24 cellular contexts compared by ENCODE assay signal in genomic region chr5:132096904-132097303, GRCh38. TPM values are rescaled to one million over a fixed set of nuclear protein-coding genes. Genes with fewer than 3 reads are reported as not detected.
DNase-seq lines count a peak whose midpoint lies in the region; ATAC-seq and TF ChIP-seq lines count a peak whose summit lies in the region.
"Had no signal": no experiment of that assay in that cellular context is flagged by ENCODE, and none has a peak within 500 bp of the region (broad histone marks: within the 10 kb centered on the region; RNA-seq: fewer than 3 reads in every experiment).

No MANE protein-coding gene starts in this region.

- no peak overlapping the region for H2BK12ac ChIP-seq in trophoblast cell (ENCODE audit: low read length)

- H3K23ac ChIP-seq in IMR-90 (ENCODE audit: low read depth, low read length) (peak overlapping the region; percentile 36; the same call in 1 of the 2 replicates), trophoblast cell (ENCODE audit: low read length) (no peak overlapping the region)

- H3K4me1 ChIP-seq in IMR-90 (ENCODE audit: control insufficient read depth, insufficient read depth, low read length) (peaks cover 23% of the 10 kb centered on the region), osteoblast (ENCODE audit: insufficient read depth, low read length) (peaks cover 42% of the 10 kb centered on the region), trophoblast cell (ENCODE audit: control insufficient read depth in 1 of 2, insufficient read depth in 2 of 2, low read length in 2 of 2) (no peaks in the 10 kb centered on the region)
- H3K4me1 ChIP-seq: BE2C had no signal

- H2BK5ac ChIP-seq in IMR-90 (ENCODE audit: low read depth, low read length, poor library complexity, severe bottlenecking) = no peak overlapping the region
- H2BK5ac ChIP-seq in trophoblast cell (ENCODE audit: low read depth, low read length, poor library complexity) = no peak overlapping the region

- 67% methylated on average over 1 of the region's 3 CpGs; no CpG with 5 or more reads in 1 of the 2 experiments for WGBS in IMR-90 (ENCODE audit: extremely low coverage in 2 of 2, insufficient read length in 1 of 2), 2 experiments
- no CpG with 5 or more reads among the region's 3 CpGs for WGBS in trophoblast cell (ENCODE audit: extremely low coverage, insufficient coverage, insufficient read length)

- H2AK9ac ChIP-seq in IMR-90 (replicated peaks; ENCODE audit: low read depth, low read length, poor library complexity) = no peak overlapping the region

- H3K27ac ChIP-seq in IMR-90 (ENCODE audit: insufficient read depth, low read length) (no peak overlapping the region), osteoblast (ENCODE audit: low read depth, low read length) (no peak overlapping the region), trophoblast cell (ENCODE audit: low read depth, low read length) (no peak overlapping the region)

- H4K20me1 ChIP-seq in IMR-90 (ENCODE audit: insufficient read depth, low read length) (no peaks in the 10 kb centered on the region), osteoblast (ENCODE audit: insufficient read depth, low read length) (no peaks in the 10 kb centered on the region)

- CTCF ChIA-PET in activated CD4-positive, alpha-beta T cell treated with anti-CD3 and anti-CD28 coated beads for 36 hours (lab: Charles Lee) = interaction anchor here (0.5 to 1.6 kb wide), 4 partner anchors 10 to 34 kb away, joined by 3 to 5 read pairs (median 4); no protein-coding TSS in a partner anchor
- CTCF ChIA-PET in IMR-90 (lab: Yijun Ruan, JAX) = no interaction called here

- H3K9ac ChIP-seq in IMR-90 (ENCODE audit: low read depth, low read length) (no peak overlapping the region), trophoblast cell (ENCODE audit: low read length) (no peak overlapping the region)

- H4K8ac ChIP-seq in IMR-90 (ENCODE audit: low read depth in 2 of 2, low read length in 2 of 2) = peak overlapping the region in 1 of 2 experiments; percentile 1; a peak in 1 of 4 replicates
- no peak overlapping the region for H4K8ac ChIP-seq in trophoblast cell (ENCODE audit: low read depth, low read length)

- dilution Hi-C loops in IMR-90 (cut with HindIII; ENCODE audit: low sequenced_read_pairs, unreplicated experiment) = no loop called here

- POLR2A ChIA-PET in activated CD4-positive, alpha-beta T cell treated with anti-CD3 and anti-CD28 coated beads for 36 hours (lab: Charles Lee) = interaction anchor here (0.7 kb wide), 2 partner anchors 87 to 1056 kb away, joined by 3 read pairs; no protein-coding TSS in a partner anchor
- POLR2A ChIA-PET in IMR-90 (lab: Charles Lee; ENCODE audit: unreplicated experiment) = no interaction called here

- H3K4me2 ChIP-seq in IMR-90 (ENCODE audit: low read depth, low read length) (no peak overlapping the region), osteoblast (ENCODE audit: insufficient read depth, low read length) (no peak overlapping the region), trophoblast cell (ENCODE audit: low read length) (no peak overlapping the region)

- H3K79me1 ChIP-seq in IMR-90 (ENCODE audit: low read depth in 1 of 2, low read length in 2 of 2) (no peaks in the 10 kb centered on the region), trophoblast cell (ENCODE audit: low read length) (no peaks in the 10 kb centered on the region)

- H3K27ac Mint-ChIP-seq in activated CD4-positive, alpha-beta T cell treated with anti-CD3 and anti-CD28 coated beads for 36 hours = peak overlapping the region; percentile 86
- peak overlapping the region; percentile 85 for H3K27ac Mint-ChIP-seq in activated naive CD8-positive, alpha-beta T cell treated with anti-CD3 and anti-CD28 coated beads, Interleukin-2, amount 50 U/mL, for 24 hours
- H3K27ac Mint-ChIP-seq: CD4-positive, alpha-beta T cell; HFFc6 had no signal

- in situ Hi-C loops in IMR-90 (cut with MboI; ENCODE audit: low sequenced_read_pairs) = loop anchor here (25.0 kb wide), 1 partner anchor 390 kb away; the partner anchor contains the start of gene IRF1

- no peak for DNase-seq in activated CD4-positive, alpha-beta T cell treated with anti-CD3 and anti-CD28 coated beads for 36 hours
- no peak for DNase-seq in activated CD4-positive, alpha-beta T cell treated with anti-CD3 and anti-CD28 coated beads for 48 hours
- DNase-seq in IMR-90 (no peak), osteoblast (ENCODE audit: insufficient read length, low spot score, missing footprints) (peak; percentile 26), trophoblast cell (no peak), medulla oblongata (ENCODE audit: extremely low spot score) (no peak)
- DNase-seq in activated naive CD8-positive, alpha-beta T cell treated with anti-CD3 and anti-CD28 coated beads, Interleukin-2, amount 50 U/mL, for 24 hours = no peak
- DNase-seq: BE2C; Calu3; CD4-positive, alpha-beta T cell; GF-D8; H7; HFFc6; NCI-H1417; NCI-H187; NCI-H2107; NCI-H2227 treated with DMSO at 0.1 percent for 48 hours; NCI-H524; NCI-H82; PC-3; RPMI8226 had no signal

- H3K36me3 ChIP-seq in IMR-90 (ENCODE audit: control insufficient read depth, insufficient read depth, low read length) (no peaks in the 10 kb centered on the region), osteoblast (ENCODE audit: insufficient read depth, low read length) (no peaks in the 10 kb centered on the region), trophoblast cell (ENCODE audit: control insufficient read depth in 1 of 2, insufficient read depth in 2 of 2, low read length in 2 of 2) (no peaks in the 10 kb centered on the region)
- H3K36me3 ChIP-seq: BE2C had no signal

- peak overlapping the region; percentile 75; the same call in 1 of the 2 replicates for H2BK120ac ChIP-seq in IMR-90 (ENCODE audit: low read depth, low read length)
- H2BK120ac ChIP-seq in trophoblast cell (ENCODE audit: insufficient read depth, low read length, poor library complexity) = no peak overlapping the region

- no peaks in the 10 kb centered on the region for H3K27me3 Mint-ChIP-seq in activated CD4-positive, alpha-beta T cell treated with anti-CD3 and anti-CD28 coated beads for 36 hours
- peaks cover 4% of the 10 kb centered on the region for H3K27me3 Mint-ChIP-seq in activated naive CD8-positive, alpha-beta T cell treated with anti-CD3 and anti-CD28 coated beads, Interleukin-2, amount 50 U/mL, for 24 hours
- H3K27me3 Mint-ChIP-seq: CD4-positive, alpha-beta T cell had no signal

- peak overlapping the region; percentile 31 for H3K14ac ChIP-seq in IMR-90 (replicated peaks; ENCODE audit: low read depth, low read length)
- no peak overlapping the region for H3K14ac ChIP-seq in trophoblast cell (ENCODE audit: low read length)

- H3K4me1 Mint-ChIP-seq in activated CD4-positive, alpha-beta T cell treated with anti-CD3 and anti-CD28 coated beads for 36 hours = peaks cover 72% of the 10 kb centered on the region
- H3K4me1 Mint-ChIP-seq in activated naive CD8-positive, alpha-beta T cell treated with anti-CD3 and anti-CD28 coated beads, Interleukin-2, amount 50 U/mL, for 24 hours = peaks cover 83% of the 10 kb centered on the region

- BruUV-seq in IMR-90 (replicated peaks; lab: Mats Ljungman, UMichigan) = no TSS peak

- H4K5ac ChIP-seq in IMR-90 (ENCODE audit: low read depth, low read length) = no peak overlapping the region

- H2AFZ ChIP-seq in IMR-90 (replicated peaks; ENCODE audit: low read length, poor library complexity) (peak overlapping the region; percentile 36), osteoblast (ENCODE audit: low read length) (no peak overlapping the region), trophoblast cell (ENCODE audit: insufficient read depth, low read length, poor library complexity) (no peak overlapping the region)

- H3K9me1 ChIP-seq in IMR-90 (ENCODE audit: insufficient read depth, low read length) = peaks cover 27% of the 10 kb centered on the region

- H3K56ac ChIP-seq in IMR-90 (ENCODE audit: extremely low read depth, insufficient read depth, low read length) = no peak overlapping the region

- ATAC-seq in activated CD4-positive, alpha-beta T cell treated with anti-CD3 and anti-CD28 coated beads for 36 hours = no peak
- ATAC-seq in IMR-90 (ENCODE audit: low read depth) = no peak
- no peak for ATAC-seq in activated naive CD8-positive, alpha-beta T cell treated with anti-CD3 and anti-CD28 coated beads, Interleukin-2, amount 50 U/mL, for 24 hours
- ATAC-seq in esophagus mucosa = no peak
- ATAC-seq: PC-3 had no signal

- no peak for TF ChIP-seq POLR2A in IMR-90 (IDR thresholded peaks at IDR 0.05; ENCODE audit: low read depth, low read length)

- H3K9me3 ChIP-seq in IMR-90 (ENCODE audit: control insufficient read depth, insufficient read depth, low read length) = no peaks in the 10 kb centered on the region
- H3K9me3 ChIP-seq in osteoblast (ENCODE audit: low read depth, low read length) = no peaks in the 10 kb centered on the region
- H3K9me3 ChIP-seq in trophoblast cell (ENCODE audit: insufficient read depth, low read depth, low read length) = no peaks in the 10 kb centered on the region
- H3K9me3 ChIP-seq: BE2C had no signal

- no peaks in the 10 kb centered on the region for H3K9me3 Mint-ChIP-seq in activated CD4-positive, alpha-beta T cell treated with anti-CD3 and anti-CD28 coated beads for 36 hours (ENCODE audit: low read depth)
- no peaks in the 10 kb centered on the region for H3K9me3 Mint-ChIP-seq in activated naive CD8-positive, alpha-beta T cell treated with anti-CD3 and anti-CD28 coated beads, Interleukin-2, amount 50 U/mL, for 24 hours
- H3K9me3 Mint-ChIP-seq: CD4-positive, alpha-beta T cell; HFFc6 had no signal

- no peak overlapping the region for H3K4me3 ChIP-seq in IMR-90 (ENCODE audit: insufficient read depth, low read depth, low read length)
- H3K4me3 ChIP-seq in osteoblast (ENCODE audit: insufficient read depth, low read length) = no peak overlapping the region
- no peak overlapping the region for H3K4me3 ChIP-seq in trophoblast cell (ENCODE audit: low read depth, low read length)

- H2BK15ac ChIP-seq in IMR-90 (ENCODE audit: low read depth, low read length) = peak overlapping the region; percentile 75; the same call in 2 of the 3 replicates

- H3K18ac ChIP-seq in IMR-90 (ENCODE audit: low read depth, low read length) = no peak overlapping the region; the same call in 1 of the 2 replicates
- H3K18ac ChIP-seq in trophoblast cell (ENCODE audit: low read length) = no peak overlapping the region

- intact Hi-C loops in activated CD4-positive, alpha-beta T cell treated with anti-CD3 and anti-CD28 coated beads for 36 hours (cut with DNase I, micrococcal nuclease) = loop anchor here in 1 of 2 experiments (5.0 kb wide), 1 partner anchor 825 kb away; no protein-coding TSS in a partner anchor
- intact Hi-C loops in IMR-90 (cut with micrococcal nuclease) = no loop called here

- peaks cover 3% of the 10 kb centered on the region for H3K36me3 Mint-ChIP-seq in activated CD4-positive, alpha-beta T cell treated with anti-CD3 and anti-CD28 coated beads for 36 hours (ENCODE audit: low read depth)
- peaks cover 6% of the 10 kb centered on the region for H3K36me3 Mint-ChIP-seq in activated naive CD8-positive, alpha-beta T cell treated with anti-CD3 and anti-CD28 coated beads, Interleukin-2, amount 50 U/mL, for 24 hours (ENCODE audit: low read depth)

- H3K4ac ChIP-seq in IMR-90 (ENCODE audit: low read depth, low read length) = peak overlapping the region; percentile 45
- H3K4ac ChIP-seq in trophoblast cell (ENCODE audit: low read depth, low read length) = no peak overlapping the region

- H3K79me2 ChIP-seq in osteoblast (ENCODE audit: insufficient read depth, low read length) = no peaks in the 10 kb centered on the region
- no peaks in the 10 kb centered on the region for H3K79me2 ChIP-seq in trophoblast cell (ENCODE audit: control insufficient read depth, insufficient read depth, low read length, poor library complexity)

- H4K12ac ChIP-seq in trophoblast cell (ENCODE audit: low read depth, low read length) = no peak overlapping the region

- no peaks in the 10 kb centered on the region for H3K27me3 ChIP-seq in IMR-90 (ENCODE audit: control insufficient read depth, insufficient read depth, low read length)
- no peaks in the 10 kb centered on the region for H3K27me3 ChIP-seq in osteoblast (ENCODE audit: insufficient read depth, low read length)
- no peaks in the 10 kb centered on the region for H3K27me3 ChIP-seq in trophoblast cell (ENCODE audit: insufficient read depth, low read length)
- H3K27me3 ChIP-seq: BE2C had no signal

- peak overlapping the region; percentile 67; the same call in 1 of the 2 replicates for H2BK20ac ChIP-seq in IMR-90 (ENCODE audit: low read depth, low read length)

- H2AK5ac ChIP-seq in IMR-90 (ENCODE audit: low read depth, low read length) (peak overlapping the region; percentile 62; the same call in 1 of the 2 replicates), trophoblast cell (ENCODE audit: low read length) (no peak overlapping the region)

- no peak overlapping the region for H3K4me3 Mint-ChIP-seq in activated CD4-positive, alpha-beta T cell treated with anti-CD3 and anti-CD28 coated beads for 36 hours
- no peak overlapping the region for H3K4me3 Mint-ChIP-seq in activated naive CD8-positive, alpha-beta T cell treated with anti-CD3 and anti-CD28 coated beads, Interleukin-2, amount 50 U/mL, for 24 hours
- H3K4me3 Mint-ChIP-seq: CD4-positive, alpha-beta T cell; HFFc6 had no signal

- peak overlapping the region; percentile 24; the same call in 1 of the 2 replicates for H4K91ac ChIP-seq in IMR-90 (ENCODE audit: insufficient read depth, low read depth, low read length)
- no peak overlapping the region for H4K91ac ChIP-seq in trophoblast cell (ENCODE audit: low read depth, low read length)

- no peak for TF ChIP-seq CTCF in IMR-90 (conservative IDR thresholded peaks at IDR 0.05; ENCODE audit: low read depth, low read length)
- no peak for TF ChIP-seq CTCF in osteoblast (IDR thresholded peaks at IDR 0.05; ENCODE audit: extremely low read depth, low read depth, low read length)

- TF ChIP-seq RAD21 in IMR-90 (IDR thresholded peaks at IDR 0.05; ENCODE audit: low read length) = no peak

RNA-seq across cellular contexts. Expression of gene CSF2, which starts 23.3 kb away (rescaled TPM):
- 10 to 100 TPM; 52.6 to 59.5 TPM for total RNA-seq in activated CD4-positive, alpha-beta T cell treated with anti-CD3 and anti-CD28 coated beads for 36 hours
- not detected in 2 replicates for total RNA-seq in IMR-90 (2012; rRNA removed)
- 0.26 and 0.31 TPM in 2 replicates for polyA plus RNA-seq in IMR-90 (2012; rRNA removed)
- polyA plus RNA-seq in IMR-90 (2012; cell fraction: cytosol; rRNA removed) = 0.31 and 1.2 TPM in 2 replicates
- polyA plus RNA-seq in IMR-90 (2012; cell fraction: nucleus; rRNA removed; ENCODE audit: low replicate concordance) = 0.70 and 0.79 TPM in 2 replicates
- not detected in 2 replicates for total RNA-seq in osteoblast
- not detected in 2 replicates for polyA plus RNA-seq in trophoblast cell (2013)
- not detected for total RNA-seq in esophagus mucosa
- total RNA-seq: CD4-positive, alpha-beta T cell; H7 had no signal

RNA-seq across cellular contexts. Expression of gene IL3, which starts 36.4 kb away (rescaled TPM):
- total RNA-seq in activated CD4-positive, alpha-beta T cell treated with anti-CD3 and anti-CD28 coated beads for 36 hours = 10 to 100 TPM; 10.8 to 11.6 TPM
- not detected in 2 replicates for total RNA-seq in IMR-90 (2012; rRNA removed)
- polyA plus RNA-seq in IMR-90 (2012; rRNA removed) = not detected in 2 replicates
- polyA plus RNA-seq in IMR-90 (2012; cell fraction: cytosol; rRNA removed) = not detected in 2 replicates
- polyA plus RNA-seq in IMR-90 (2012; cell fraction: nucleus; rRNA removed; ENCODE audit: low replicate concordance) = not detected in 2 replicates
- total RNA-seq in osteoblast = not detected in 2 replicates
- polyA plus RNA-seq in trophoblast cell (2013) = not detected in 2 replicates
- not detected for total RNA-seq in esophagus mucosa
- total RNA-seq: Calu3; CD4-positive, alpha-beta T cell; H7; HFFc6; HT-29; M059J; PC-3 had no signal

Comparison
In these comparisons a context has a peak if more than half of its experiments do, and no peak if none do; other contexts are left out.
1. RNA of gene CSF2, which starts 23.3 kb away (total RNA-seq): 52.6 to 59.5 TPM in activated CD4-positive, alpha-beta T cell treated with anti-CD3 and anti-CD28 coated beads for 36 hours; not detected in IMR-90, not detected in osteoblast and not detected in esophagus mucosa (single experiment); every median in the first group is over 10 times any median in the second.
2. RNA of gene IL3, which starts 36.4 kb away (total RNA-seq): 10.8 to 11.6 TPM in activated CD4-positive, alpha-beta T cell treated with anti-CD3 and anti-CD28 coated beads for 36 hours; not detected in IMR-90, not detected in osteoblast and not detected in esophagus mucosa (single experiment); every median in the first group is over 10 times any median in the second.